8 cellular contexts compared by ENCODE assay signal in genomic region chr19:1512671-1513491, GRCh38. TPM values are rescaled to one million over a fixed set of nuclear protein-coding genes. Genes with fewer than 3 reads are reported as not detected.
DNase-seq lines count a peak whose midpoint lies in the region; ATAC-seq and TF ChIP-seq lines count a peak whose summit lies in the region.

TSS of gene ADAMTSL5 (minus strand) at chr19:1513019. CDS start at chr19:1510943, 2,076 bp downstream.

- H3K36me3 ChIP-seq in smooth muscle cell (ENCODE audit: low read depth), result no peaks in the 10 kb centered on the region

- in situ Hi-C loops in GM13977 (cut with MboI; ENCODE audit: low pct_unique_long_range_greater_than_20kb, low sequenced_read_pairs, unreplicated experiment), result no loop called here

- no peaks in the 10 kb centered on the region for H3K79me2 ChIP-seq in smooth muscle cell (ENCODE audit: low read depth)

- intact Hi-C loops in left cardiac atrium (cut with DNase I), result no loop called here

- H3K9ac ChIP-seq in smooth muscle cell (ENCODE audit: low read depth), result peak within 1 kb of the TSS; percentile 93

- H3K27me3 ChIP-seq in smooth muscle cell (ENCODE audit: low read depth), result no peaks in the 10 kb centered on the region

- H3F3A ChIP-seq in smooth muscle cell (ENCODE audit: low read depth), result peaks cover 16% of the 10 kb centered on the region

- TF ChIP-seq CTCF in GM13977 (IDR thresholded peaks at IDR 0.05; ENCODE audit: extremely low read depth, insufficient read depth, missing control alignments) (peak; percentile 55), smooth muscle cell (IDR thresholded peaks at IDR 0.05; ENCODE audit: borderline replicate concordance, insufficient read depth, poor library complexity, severe bottlenecking) (peak; percentile 11)

- H3K9me3 ChIP-seq in smooth muscle cell (replicated peaks; ENCODE audit: low read depth), result no peaks in the 10 kb centered on the region

- H2AFZ ChIP-seq in smooth muscle cell (ENCODE audit: low read depth), result peak within 1 kb of the TSS; percentile 66

- peaks cover 11% of the 10 kb centered on the region for H3K4me1 ChIP-seq in smooth muscle cell (ENCODE audit: low read depth)

- peak within 1 kb of the TSS; percentile 95 for H3K4me2 ChIP-seq in smooth muscle cell

- peak; percentile 90 for DNase-seq in GM13977 (ENCODE audit: low spot score)
- DNase-seq in RPMI7951 (ENCODE audit: low read depth), result peak; percentile 74
- DNase-seq in activated gamma-delta T cell treated with anti-CD3 and anti-CD28 coated beads, Interleukin-2, amount 50 U/mL, for 16 hours (ENCODE audit: low read depth), result peak; percentile 40
- peak; percentile 69 for DNase-seq in left cardiac atrium
- peak; percentile 72 for DNase-seq in smooth muscle cell (lab: John Stamatoyannopoulos, UW; ENCODE audit: unreplicated experiment)
- DNase-seq in NCI-H2107 (lab: John Stamatoyannopoulos, UW), result no peak

- H3K27ac ChIP-seq in smooth muscle cell (ENCODE audit: low read depth), result peak within 1 kb of the TSS; percentile 82

- 7% methylated on average over 41 of the region's 77 CpGs for WGBS in smooth muscle cell (ENCODE audit: low lambda C conversion rate)

- H3K4me3 ChIP-seq in smooth muscle cell, result peak within 1 kb of the TSS; percentile 80

- H4K20me1 ChIP-seq in smooth muscle cell (ENCODE audit: low read depth), result no peaks in the 10 kb centered on the region

- peak; percentile 60 to 74 for ATAC-seq in left cardiac atrium
- ATAC-seq in GM19455 (IDR thresholded peaks at IDR 0.05; ENCODE audit: unreplicated experiment), result no peak
- no peak for ATAC-seq in GM18909 (IDR thresholded peaks at IDR 0.05; ENCODE audit: poor library complexity, unreplicated experiment)

RNA-seq across cellular contexts. Expression of gene ADAMTSL5, which starts in this region (rescaled TPM):
- 1.6 and 3.8 TPM in 2 replicates for total RNA-seq in RPMI7951 (2014; rRNA removed; shearing (Covaris generic))
- total RNA-seq in left cardiac atrium, result 10 to 100 TPM; 18.9 to 25.0 TPM
- 11.1 and 16.4 TPM in 2 replicates for total RNA-seq in smooth muscle cell
- 24.3 and 37.6 TPM in 2 replicates for polyA plus RNA-seq in smooth muscle cell

Comparison
In these comparisons a context has a peak if more than half of its experiments do, and no peak if none do; other contexts are left out.
1. ATAC-seq: peak in left cardiac atrium (2 of 2); none in GM19455 (single experiment) and GM18909 (single experiment).